ENCODE assay signal across 9 cellular contexts in genomic region chr11:78256962-78257361, GRCh38.
DNase-seq lines count a peak whose midpoint lies in the region; ATAC-seq, FAIRE-seq and TF ChIP-seq lines count a peak whose summit lies in the region.
"Had no signal": no experiment of that assay in that cellular context is flagged by ENCODE, and none has a peak within 500 bp of the region (broad histone marks: within the 10 kb centered on the region; RNA-seq: fewer than 3 reads in every experiment).

No MANE protein-coding gene starts in this region.

- no peaks in the 10 kb centered on the region for H3K36me3 ChIP-seq in brain microvascular endothelial cell (replicated peaks)
- H3K36me3 ChIP-seq: HAP-1 had no signal

- no peaks in the 10 kb centered on the region; the same call in 1 of the 2 replicates for H3K27me3 Mint-ChIP-seq in HFFc6 (ENCODE audit: insufficient read depth)

- in situ Hi-C loops in brain microvascular endothelial cell (cut with HindIII; ENCODE audit: low pct_ligation_motif_present, low sequenced_read_pairs), result no loop called here

- peak; percentile 93 for ATAC-seq in left colon
- ATAC-seq in GM21717 (IDR thresholded peaks at IDR 0.05; ENCODE audit: unreplicated experiment), result no peak

- H3K4me1 Mint-ChIP-seq in HFFc6 (ENCODE audit: low read depth), result peaks cover 40% of the 10 kb centered on the region

- H3K27ac ChIP-seq in brain microvascular endothelial cell (no peak overlapping the region), substantia nigra (ENCODE audit: low read depth, low read length, poor library complexity, severe bottlenecking) (peak overlapping the region; percentile 36)

- TF ChIP-seq POLR2A in GM12891 (IDR thresholded peaks at IDR 0.05; ENCODE audit: low read depth, low read length), result no peak

- intact Hi-C loops in left colon (cut with DNase I, micrococcal nuclease), result no loop called here

- no peak for FAIRE-seq in GM12891 (lab: Jason Lieb, UNC)

- H3K27me3 ChIP-seq in brain microvascular endothelial cell (replicated peaks), result no peaks in the 10 kb centered on the region

- peak overlapping the region; percentile 8 for H3K27ac Mint-ChIP-seq in HFFc6

- no peaks in the 10 kb centered on the region for H3K9me3 Mint-ChIP-seq in HFFc6

- no peaks in the 10 kb centered on the region for H3K36me3 Mint-ChIP-seq in HFFc6 (ENCODE audit: low read depth)

- no peak overlapping the region for H3K4me3 ChIP-seq in brain microvascular endothelial cell (ENCODE audit: low read depth, low read length)
- H3K4me3 ChIP-seq: HAP-1 had no signal

- no peak overlapping the region for H3K4me3 Mint-ChIP-seq in HFFc6

- DNase-seq in HFFc6, result peak; percentile 62
- DNase-seq in brain microvascular endothelial cell, result peak; percentile 72
- DNase-seq in left colon, result peak; percentile 68 to 75
- peak in 10 of 49 donors; percentile 5 to 55 (median 18) for DNase-seq in substantia nigra (lab: John Stamatoyannopoulos, UW)
- DNase-seq in NCI-H2171 (lab: John Stamatoyannopoulos, UW), result no peak
- no peak for DNase-seq in GM12891 (ENCODE audit: insufficient read length, low spot score)
- no peak for DNase-seq in NCI-H2107 (lab: John Stamatoyannopoulos, UW)

- no peak for TF ChIP-seq CTCF in HFFc6 (IDR thresholded peaks at IDR 0.05)
- no peak for TF ChIP-seq CTCF in brain microvascular endothelial cell (IDR thresholded peaks at IDR 0.05; ENCODE audit: low read depth, low read length, missing control alignments)

TF ChIP-seq in GM12891, 5 proteins besides CTCF, POLR2A, EP300 and RAD21:
- no peak for TF ChIP-seq TAF1 (IDR thresholded peaks at IDR 0.05; ENCODE audit: low read depth, low read length)
- TF ChIP-seq POLR2AphosphoS5 (IDR thresholded peaks at IDR 0.05; ENCODE audit: low read depth, low read length), result no peak
- TF ChIP-seq POU2F2 (IDR thresholded peaks at IDR 0.05; ENCODE audit: low read depth, low read length), result no peak
- no peak for TF ChIP-seq SPI1 (IDR thresholded peaks at IDR 0.05; ENCODE audit: low read depth, low read length)
- TF ChIP-seq PAX5 (IDR thresholded peaks at IDR 0.05; ENCODE audit: insufficient read depth, low read length, severe bottlenecking), result no peak

Comparison
In these comparisons a context has a peak if more than half of its experiments do, and no peak if none do; other contexts are left out.
1. DNase-seq: peak in HFFc6 (single experiment), brain microvascular endothelial cell (single experiment) and left colon (2 of 2); none in NCI-H2171 (single experiment), GM12891 (single experiment) and NCI-H2107 (single experiment).